In genomic region chr6:48078092-48078491, GRCh38 we compare ENCODE assay signal across 17 cellular contexts. TPM values are rescaled to one million over a fixed set of nuclear protein-coding genes. Genes with fewer than 3 reads are reported as not detected.
DNase-seq lines count a peak whose midpoint lies in the region; ATAC-seq and TF ChIP-seq lines count a peak whose summit lies in the region.
"Had no signal": no experiment of that assay in that cellular context is flagged by ENCODE, and none has a peak within 500 bp of the region (broad histone marks: within the 10 kb centered on the region; RNA-seq: fewer than 3 reads in every experiment).

No MANE protein-coding gene starts in this region.

- ATAC-seq in HG02981 (IDR thresholded peaks at IDR 0.05; ENCODE audit: unreplicated experiment) (no peak), HG03025 (IDR thresholded peaks at IDR 0.05; ENCODE audit: low FRiP score, unreplicated experiment) (no peak)
- ATAC-seq: CD8-positive, alpha-beta T cell had no signal

- H3K79me2 ChIP-seq in fibroblast of lung (ENCODE audit: control insufficient read depth, insufficient read depth, low read length), result no peaks in the 10 kb centered on the region

- intact Hi-C loops in posterior cingulate gyrus (cut with DNase I), result no loop called here

- H3K9ac ChIP-seq in fibroblast of lung (ENCODE audit: insufficient read depth, low read length), result no peak overlapping the region

- DNase-seq in NCI-H748 (lab: John Stamatoyannopoulos, UW; ENCODE audit: unreplicated experiment), result peak; percentile 14
- no peak for DNase-seq in NCI-H748 treated with DMSO at 0.1 percent for 48 hours (lab: John Stamatoyannopoulos, UW)
- peak; percentile 26 for DNase-seq in RPMI7951 (ENCODE audit: low read depth)
- DNase-seq in fibroblast of lung (ENCODE audit: low read depth in 2 of 2), result peak; percentile 19 to 47
- DNase-seq in cerebellar nuclear complex (lab: John Stamatoyannopoulos, UW), result no peak
- DNase-seq in posterior cingulate gyrus, result no peak
- DNase-seq: 8988T; CD8-positive, alpha-beta T cell; DMS79 treated with DMSO at 0.1 percent for 48 hours; NCI-H1436; NCI-H2081; NCI-H524 treated with DMSO at 0.1 percent for 48 hours; RPMI8226 had no signal

- no peak for TF ChIP-seq CTCF in fibroblast of lung (conservative IDR thresholded peaks at IDR 0.05 in 1 of 2, IDR thresholded peaks at IDR 0.05 in 1 of 2; ENCODE audit: low read depth in 1 of 2, low read length in 2 of 2)

- H3K4me2 ChIP-seq in fibroblast of lung (ENCODE audit: extremely low read depth, insufficient read depth, low read length), result no peak overlapping the region

- no peak overlapping the region for H3K4me3 ChIP-seq in fibroblast of lung (replicated peaks in 1 of 4; ENCODE audit: control extremely low read depth in 1 of 4, insufficient read depth in 1 of 4, low read depth in 3 of 4, low read length in 4 of 4)
- H3K4me3 ChIP-seq: HAP-1, SJSA1 had no signal

- H2AFZ ChIP-seq in fibroblast of lung (ENCODE audit: low read length), result no peak overlapping the region

- H3K36me3 ChIP-seq in fibroblast of lung (ENCODE audit: control insufficient read depth, insufficient read depth, low read length), result no peaks in the 10 kb centered on the region
- H3K36me3 ChIP-seq: HAP-1, SJSA1 had no signal

- no peaks in the 10 kb centered on the region for H3K27me3 ChIP-seq in fibroblast of lung (ENCODE audit: control insufficient read depth, insufficient read depth, low read length)
- H3K27me3 ChIP-seq: SJSA1 had no signal

- no peaks in the 10 kb centered on the region for H3K9me3 ChIP-seq in fibroblast of lung (ENCODE audit: control insufficient read depth, insufficient read depth, low read depth, low read length)
- H3K9me3 ChIP-seq: HAP-1, SJSA1 had no signal

- no peaks in the 10 kb centered on the region for H4K20me1 ChIP-seq in fibroblast of lung (ENCODE audit: control insufficient read depth, extremely low read depth, insufficient read depth, low read length)

- H3K27ac ChIP-seq in fibroblast of lung (ENCODE audit: insufficient read depth, low read length), result no peak overlapping the region
- H3K27ac ChIP-seq: SJSA1 had no signal

- H3K4me1 ChIP-seq in fibroblast of lung (ENCODE audit: control insufficient read depth, extremely low read depth, insufficient read depth, low read length), result no peaks in the 10 kb centered on the region
- H3K4me1 ChIP-seq: HAP-1, SJSA1 had no signal

RNA-seq across cellular contexts. Expression of gene PTCHD4, which starts 32.9 kb away (rescaled TPM):
- total RNA-seq in RPMI7951 (2014; rRNA removed; shearing (Covaris generic)), result not detected in 2 replicates
- 4.4 and 5.8 TPM in 2 replicates for total RNA-seq in fibroblast of lung
- 0.57 and 0.99 TPM in 2 replicates for polyA plus RNA-seq in fibroblast of lung
- polyA plus RNA-seq in fibroblast of lung (2012), result 0.47 and 0.70 TPM in 2 replicates
- polyA minus RNA-seq in fibroblast of lung (ENCODE audit: low replicate concordance), result 0.70 TPM in 1 of 2 replicates, not detected in the other
- total RNA-seq: CD8-positive, alpha-beta T cell had no signal

Comparison
In these comparisons a context has a peak if more than half of its experiments do, and no peak if none do; other contexts are left out.
1. DNase-seq: peak in NCI-H748 (single experiment), RPMI7951 (single experiment) and fibroblast of lung (2 of 2); none in NCI-H748 treated with DMSO at 0.1 percent for 48 hours (single experiment), cerebellar nuclear complex (0 of 2) and posterior cingulate gyrus (0 of 10).